Comparison of ENCODE assay signal across 1 cellular context in genomic region chr7:125984795-125985194, GRCh38.
TF ChIP-seq lines count a peak whose summit lies in the region.

No MANE protein-coding gene starts in this region.

TF ChIP-seq in H1, 55 proteins besides CTCF, POLR2A, EP300 and RAD21:
- TF ChIP-seq MAX (IDR thresholded peaks at IDR 0.05) = no peak
- no peak for TF ChIP-seq TAF7 (optimal IDR thresholded peaks at IDR 0.05; ENCODE audit: borderline replicate concordance, low read depth, low read length)
- TF ChIP-seq CEBPB (IDR thresholded peaks at IDR 0.05; ENCODE audit: low read depth, low read length) = no peak
- no peak for TF ChIP-seq ASH2L (IDR thresholded peaks at IDR 0.05; ENCODE audit: low read length)
- no peak for TF ChIP-seq EGR1 (IDR thresholded peaks at IDR 0.05; ENCODE audit: borderline replicate concordance, low read depth, low read length)
- TF ChIP-seq KDM4A (IDR thresholded peaks at IDR 0.05; ENCODE audit: low read depth, low read length, severe bottlenecking) = no peak
- TF ChIP-seq TCF12 (IDR thresholded peaks at IDR 0.05; ENCODE audit: low read depth, low read length) = no peak
- TF ChIP-seq NANOG (IDR thresholded peaks at IDR 0.05; ENCODE audit: insufficient read depth, low read depth, low read length, poor library complexity, severe bottlenecking) = no peak
- no peak for TF ChIP-seq SIN3A (conservative IDR thresholded peaks at IDR 0.05 in 1 of 2, IDR thresholded peaks at IDR 0.05 in 1 of 2; ENCODE audit: low read depth in 1 of 2, low read length in 2 of 2)
- no peak for TF ChIP-seq BACH1 (IDR thresholded peaks at IDR 0.05; ENCODE audit: low read length)
- no peak for TF ChIP-seq CBX8 (IDR thresholded peaks at IDR 0.05; ENCODE audit: borderline replicate concordance, low read depth, low read length)
- no peak for TF ChIP-seq CTBP2 (IDR thresholded peaks at IDR 0.05; ENCODE audit: borderline replicate concordance, insufficient read depth, insufficient read length, low read length)
- no peak for TF ChIP-seq ZNF274 (IDR thresholded peaks at IDR 0.05; ENCODE audit: borderline replicate concordance, extremely low read depth, low read length)
- no peak for TF ChIP-seq SAP30 (IDR thresholded peaks at IDR 0.05; ENCODE audit: insufficient read depth, insufficient replicate concordance, low read length)
- TF ChIP-seq SP2 (IDR thresholded peaks at IDR 0.05; ENCODE audit: low read length) = no peak
- no peak for TF ChIP-seq RBBP5 (IDR thresholded peaks at IDR 0.05; ENCODE audit: borderline replicate concordance, low read depth, low read length)
- TF ChIP-seq PHF8 (conservative IDR thresholded peaks at IDR 0.05; ENCODE audit: low read depth, low read length) = no peak
